26 cellular contexts compared by ENCODE assay signal in the genomic region with DNA sequence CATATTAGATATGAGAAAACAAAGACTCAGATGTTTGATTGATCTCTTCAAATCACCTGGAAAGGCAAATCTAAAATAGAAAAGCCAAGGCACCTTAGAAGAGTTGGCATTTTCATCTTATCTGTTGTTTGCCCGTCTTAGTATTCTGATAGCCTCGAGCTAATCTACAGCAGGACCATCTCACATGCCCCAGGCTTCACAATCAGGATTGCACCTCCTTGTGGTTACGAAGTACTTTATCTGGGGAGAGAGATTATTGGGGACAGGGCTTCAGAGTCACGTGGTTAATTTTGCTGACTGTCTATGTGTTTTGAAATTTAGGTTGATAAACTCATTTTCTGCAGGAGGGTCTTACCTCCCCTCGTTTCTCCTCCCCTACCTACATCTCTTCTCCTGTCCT.
DNase-seq lines count a peak whose midpoint lies in the region; ATAC-seq and TF ChIP-seq lines count a peak whose summit lies in the region.
"Had no signal": no experiment of that assay in that cellular context is flagged by ENCODE, and none has a peak within 500 bp of the region (broad histone marks: within the 10 kb centered on the region; RNA-seq: fewer than 3 reads in every experiment).

No MANE protein-coding gene starts in this region.

- H3K27me3 ChIP-seq in BE2C, result no peaks in the 10 kb centered on the region
- H3K27me3 ChIP-seq: body of pancreas, thyroid gland had no signal

- H3K27ac Mint-ChIP-seq in activated T-cell treated with anti-CD3 and anti-CD28 coated beads, Interleukin-2, amount 50 U/mL, for 72 hours, result no peak overlapping the region
- H3K27ac Mint-ChIP-seq: activated CD8-positive, alpha-beta T cell treated with anti-CD3 and anti-CD28 coated beads for 36 hours; activated naive CD4-positive, alpha-beta T cell treated with anti-CD3 and anti-CD28 coated beads, Interleukin-2, amount 10 ng/mL, durations not matched to agents 7 days and 5 days; immature natural killer cell had no signal

- peaks cover 9 to 14% of the 10 kb centered on the region in 2 donors for H3K9me3 Mint-ChIP-seq in activated T-cell treated with anti-CD3 and anti-CD28 coated beads, Interleukin-2, amount 50 U/mL, for 72 hours

- no peaks in the 10 kb centered on the region for H3K27me3 Mint-ChIP-seq in activated T-cell treated with anti-CD3 and anti-CD28 coated beads, Interleukin-2, amount 50 U/mL, for 72 hours (ENCODE audit: low read depth)
- H3K27me3 Mint-ChIP-seq: activated CD8-positive, alpha-beta T cell treated with anti-CD3 and anti-CD28 coated beads for 36 hours; activated naive CD4-positive, alpha-beta T cell treated with anti-CD3 and anti-CD28 coated beads, Interleukin-2, amount 10 ng/mL, durations not matched to agents 7 days and 5 days had no signal

- no peaks in the 10 kb centered on the region for H3K4me1 ChIP-seq in BE2C
- H3K4me1 ChIP-seq: body of pancreas, parathyroid adenoma, thyroid gland had no signal

- no peaks in the 10 kb centered on the region for H3K36me3 Mint-ChIP-seq in activated T-cell treated with anti-CD3 and anti-CD28 coated beads, Interleukin-2, amount 50 U/mL, for 72 hours (ENCODE audit: insufficient read depth in 2 of 2)
- H3K36me3 Mint-ChIP-seq: activated naive CD4-positive, alpha-beta T cell treated with anti-CD3 and anti-CD28 coated beads, Interleukin-2, amount 10 ng/mL, durations not matched to agents 7 days and 5 days; immature natural killer cell had no signal

- no peaks in the 10 kb centered on the region for H3K9me3 ChIP-seq in BE2C
- H3K9me3 ChIP-seq: thyroid gland had no signal

- no peaks in the 10 kb centered on the region for H3K36me3 ChIP-seq in BE2C
- H3K36me3 ChIP-seq: thyroid gland had no signal

- H3K4me3 ChIP-seq in BE2C (ENCODE audit: low read depth, low read length), result no peak overlapping the region
- H3K4me3 ChIP-seq in fibroblast of pulmonary artery (replicated peaks; ENCODE audit: low read depth, low read length), result no peak overlapping the region
- H3K4me3 ChIP-seq: body of pancreas, thyroid gland had no signal

- DNase-seq in BE2C (no peak), fibroblast of pulmonary artery (ENCODE audit: low read depth) (peak; percentile 19), Ammon's horn (ENCODE audit: low spot score) (no peak), NCI-H69 (lab: John Stamatoyannopoulos, UW) (no peak)
- no peak for DNase-seq in stimulated activated CD4-positive, alpha-beta T cell treated with anti-CD3 and anti-CD28 coated beads, Interleukin-4, amount 100 ng/mL, for 4 hours
- no peak for DNase-seq in activated T-cell treated with anti-CD3 and anti-CD28 coated beads, Interleukin-2, amount 50 U/mL, for 72 hours
- DNase-seq: activated CD8-positive, alpha-beta memory T cell treated with anti-CD3 and anti-CD28 coated beads, Interleukin-2, amount 50 U/mL, for 48 hours; activated CD8-positive, alpha-beta T cell treated with anti-CD3 and anti-CD28 coated beads for 36 hours; activated naive CD4-positive, alpha-beta T cell treated with anti-CD3 and anti-CD28 coated beads, Interleukin-2, amount 10 ng/mL, durations not matched to agents 7 days and 5 days; body of pancreas; C1 segment of cervical spinal cord; DMS79; GF-D8; hypothalamus; immature natural killer cell; left colon; NCI-H1048; NCI-H1694; NCI-H446 treated with DMSO at 0.1 percent for 48 hours; Right ventricle myocardium superior; small intestine; thyroid gland had no signal

- ATAC-seq in HG02885 (IDR thresholded peaks at IDR 0.05; ENCODE audit: poor library complexity, unreplicated experiment) (peak; percentile 22), SK-N-SH treated with all-trans-retinoic acid at 6 μM for 48 hours (peak; percentile 81)
- no peak for ATAC-seq in activated T-cell treated with anti-CD3 and anti-CD28 coated beads, Interleukin-2, amount 50 U/mL, for 72 hours (replicated peaks in 1 of 2)
- ATAC-seq: activated CD8-positive, alpha-beta T cell treated with anti-CD3 and anti-CD28 coated beads for 36 hours; body of pancreas; left colon had no signal

- TF ChIP-seq CTCF in BE2C (IDR thresholded peaks at IDR 0.05; ENCODE audit: low read depth, low read length), result peak; percentile 36
- peak; percentile 26 for TF ChIP-seq CTCF in fibroblast of pulmonary artery (IDR thresholded peaks at IDR 0.05; ENCODE audit: low read length, missing control alignments)

- no peaks in the 10 kb centered on the region for H3K4me1 Mint-ChIP-seq in activated T-cell treated with anti-CD3 and anti-CD28 coated beads, Interleukin-2, amount 50 U/mL, for 72 hours (ENCODE audit: low read depth)
- H3K4me1 Mint-ChIP-seq: activated naive CD4-positive, alpha-beta T cell treated with anti-CD3 and anti-CD28 coated beads, Interleukin-2, amount 10 ng/mL, durations not matched to agents 7 days and 5 days; immature natural killer cell; neural crest cell had no signal

- H3K4me3 Mint-ChIP-seq in activated T-cell treated with anti-CD3 and anti-CD28 coated beads, Interleukin-2, amount 50 U/mL, for 72 hours, result no peak overlapping the region
- H3K4me3 Mint-ChIP-seq: activated CD8-positive, alpha-beta T cell treated with anti-CD3 and anti-CD28 coated beads for 36 hours; activated naive CD4-positive, alpha-beta T cell treated with anti-CD3 and anti-CD28 coated beads, Interleukin-2, amount 10 ng/mL, durations not matched to agents 7 days and 5 days; immature natural killer cell; neural crest cell had no signal

TF ChIP-seq in SK-N-SH treated with all-trans-retinoic acid at 6 μM for 48 hours, 23 proteins besides CTCF, POLR2A, EP300 and RAD21 (continues in another document):
- TF ChIP-seq ZNF70 (CRISPR knock-in tag; IDR thresholded peaks at IDR 0.05) (no peak), TOX (CRISPR knock-in tag; IDR thresholded peaks at IDR 0.05; ENCODE audit: borderline replicate concordance) (no peak), ESRRG (CRISPR knock-in tag; IDR thresholded peaks at IDR 0.05) (no peak), ZFP3 (CRISPR knock-in tag; IDR thresholded peaks at IDR 0.05) (no peak), RARB (CRISPR knock-in tag; IDR thresholded peaks at IDR 0.05) (no peak), ISL1 (CRISPR knock-in tag; IDR thresholded peaks at IDR 0.05) (no peak), ZNF8 (CRISPR knock-in tag; IDR thresholded peaks at IDR 0.05) (no peak), SNAI2 (CRISPR knock-in tag; IDR thresholded peaks at IDR 0.05) (no peak), BACH2 (CRISPR knock-in tag; IDR thresholded peaks at IDR 0.05; ENCODE audit: borderline replicate concordance) (no peak), CSDC2 (CRISPR knock-in tag; IDR thresholded peaks at IDR 0.05) (no peak), PPARA (CRISPR knock-in tag; IDR thresholded peaks at IDR 0.05; ENCODE audit: borderline replicate concordance) (no peak), TCF4 (CRISPR knock-in tag; IDR thresholded peaks at IDR 0.05; ENCODE audit: borderline replicate concordance) (no peak), GLIS3 (CRISPR knock-in tag; IDR thresholded peaks at IDR 0.05) (no peak)
- TF ChIP-seq, protein P1, sequence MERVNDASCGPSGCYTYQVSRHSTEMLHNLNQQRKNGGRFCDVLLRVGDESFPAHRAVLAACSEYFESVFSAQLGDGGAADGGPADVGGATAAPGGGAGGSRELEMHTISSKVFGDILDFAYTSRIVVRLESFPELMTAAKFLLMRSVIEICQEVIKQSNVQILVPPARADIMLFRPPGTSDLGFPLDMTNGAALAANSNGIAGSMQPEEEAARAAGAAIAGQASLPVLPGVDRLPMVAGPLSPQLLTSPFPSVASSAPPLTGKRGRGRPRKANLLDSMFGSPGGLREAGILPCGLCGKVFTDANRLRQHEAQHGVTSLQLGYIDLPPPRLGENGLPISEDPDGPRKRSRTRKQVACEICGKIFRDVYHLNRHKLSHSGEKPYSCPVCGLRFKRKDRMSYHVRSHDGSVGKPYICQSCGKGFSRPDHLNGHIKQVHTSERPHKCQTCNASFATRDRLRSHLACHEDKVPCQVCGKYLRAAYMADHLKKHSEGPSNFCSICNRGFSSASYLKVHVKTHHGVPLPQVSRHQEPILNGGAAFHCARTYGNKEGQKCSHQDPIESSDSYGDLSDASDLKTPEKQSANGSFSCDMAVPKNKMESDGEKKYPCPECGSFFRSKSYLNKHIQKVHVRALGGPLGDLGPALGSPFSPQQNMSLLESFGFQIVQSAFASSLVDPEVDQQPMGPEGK (CRISPR knock-in tag; IDR thresholded peaks at IDR 0.05; ENCODE audit: borderline replicate concordance), result no peak
- TF ChIP-seq, protein P2, sequence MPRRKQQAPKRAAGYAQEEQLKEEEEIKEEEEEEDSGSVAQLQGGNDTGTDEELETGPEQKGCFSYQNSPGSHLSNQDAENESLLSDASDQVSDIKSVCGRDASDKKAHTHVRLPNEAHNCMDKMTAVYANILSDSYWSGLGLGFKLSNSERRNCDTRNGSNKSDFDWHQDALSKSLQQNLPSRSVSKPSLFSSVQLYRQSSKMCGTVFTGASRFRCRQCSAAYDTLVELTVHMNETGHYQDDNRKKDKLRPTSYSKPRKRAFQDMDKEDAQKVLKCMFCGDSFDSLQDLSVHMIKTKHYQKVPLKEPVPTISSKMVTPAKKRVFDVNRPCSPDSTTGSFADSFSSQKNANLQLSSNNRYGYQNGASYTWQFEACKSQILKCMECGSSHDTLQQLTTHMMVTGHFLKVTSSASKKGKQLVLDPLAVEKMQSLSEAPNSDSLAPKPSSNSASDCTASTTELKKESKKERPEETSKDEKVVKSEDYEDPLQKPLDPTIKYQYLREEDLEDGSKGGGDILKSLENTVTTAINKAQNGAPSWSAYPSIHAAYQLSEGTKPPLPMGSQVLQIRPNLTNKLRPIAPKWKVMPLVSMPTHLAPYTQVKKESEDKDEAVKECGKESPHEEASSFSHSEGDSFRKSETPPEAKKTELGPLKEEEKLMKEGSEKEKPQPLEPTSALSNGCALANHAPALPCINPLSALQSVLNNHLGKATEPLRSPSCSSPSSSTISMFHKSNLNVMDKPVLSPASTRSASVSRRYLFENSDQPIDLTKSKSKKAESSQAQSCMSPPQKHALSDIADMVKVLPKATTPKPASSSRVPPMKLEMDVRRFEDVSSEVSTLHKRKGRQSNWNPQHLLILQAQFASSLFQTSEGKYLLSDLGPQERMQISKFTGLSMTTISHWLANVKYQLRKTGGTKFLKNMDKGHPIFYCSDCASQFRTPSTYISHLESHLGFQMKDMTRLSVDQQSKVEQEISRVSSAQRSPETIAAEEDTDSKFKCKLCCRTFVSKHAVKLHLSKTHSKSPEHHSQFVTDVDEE (CRISPR knock-in tag; IDR thresholded peaks at IDR 0.05), result no peak
- TF ChIP-seq, protein P3, sequence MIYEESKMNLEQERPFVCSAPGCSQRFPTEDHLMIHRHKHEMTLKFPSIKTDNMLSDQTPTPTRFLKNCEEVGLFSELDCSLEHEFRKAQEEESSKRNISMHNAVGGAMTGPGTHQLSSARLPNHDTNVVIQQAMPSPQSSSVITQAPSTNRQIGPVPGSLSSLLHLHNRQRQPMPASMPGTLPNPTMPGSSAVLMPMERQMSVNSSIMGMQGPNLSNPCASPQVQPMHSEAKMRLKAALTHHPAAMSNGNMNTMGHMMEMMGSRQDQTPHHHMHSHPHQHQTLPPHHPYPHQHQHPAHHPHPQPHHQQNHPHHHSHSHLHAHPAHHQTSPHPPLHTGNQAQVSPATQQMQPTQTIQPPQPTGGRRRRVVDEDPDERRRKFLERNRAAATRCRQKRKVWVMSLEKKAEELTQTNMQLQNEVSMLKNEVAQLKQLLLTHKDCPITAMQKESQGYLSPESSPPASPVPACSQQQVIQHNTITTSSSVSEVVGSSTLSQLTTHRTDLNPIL (CRISPR knock-in tag; IDR thresholded peaks at IDR 0.05; ENCODE audit: low read depth), result no peak

Comparison
In these comparisons a context has a peak if more than half of its experiments do, and no peak if none do; other contexts are left out.
1. ATAC-seq: peak in HG02885 (single experiment) and SK-N-SH treated with all-trans-retinoic acid at 6 μM for 48 hours (single experiment); none in activated T-cell treated with anti-CD3 and anti-CD28 coated beads, Interleukin-2, amount 50 U/mL, for 72 hours (0 of 2).